Comparison of ENCODE assay signal across 1 cellular context in the genomic region with DNA sequence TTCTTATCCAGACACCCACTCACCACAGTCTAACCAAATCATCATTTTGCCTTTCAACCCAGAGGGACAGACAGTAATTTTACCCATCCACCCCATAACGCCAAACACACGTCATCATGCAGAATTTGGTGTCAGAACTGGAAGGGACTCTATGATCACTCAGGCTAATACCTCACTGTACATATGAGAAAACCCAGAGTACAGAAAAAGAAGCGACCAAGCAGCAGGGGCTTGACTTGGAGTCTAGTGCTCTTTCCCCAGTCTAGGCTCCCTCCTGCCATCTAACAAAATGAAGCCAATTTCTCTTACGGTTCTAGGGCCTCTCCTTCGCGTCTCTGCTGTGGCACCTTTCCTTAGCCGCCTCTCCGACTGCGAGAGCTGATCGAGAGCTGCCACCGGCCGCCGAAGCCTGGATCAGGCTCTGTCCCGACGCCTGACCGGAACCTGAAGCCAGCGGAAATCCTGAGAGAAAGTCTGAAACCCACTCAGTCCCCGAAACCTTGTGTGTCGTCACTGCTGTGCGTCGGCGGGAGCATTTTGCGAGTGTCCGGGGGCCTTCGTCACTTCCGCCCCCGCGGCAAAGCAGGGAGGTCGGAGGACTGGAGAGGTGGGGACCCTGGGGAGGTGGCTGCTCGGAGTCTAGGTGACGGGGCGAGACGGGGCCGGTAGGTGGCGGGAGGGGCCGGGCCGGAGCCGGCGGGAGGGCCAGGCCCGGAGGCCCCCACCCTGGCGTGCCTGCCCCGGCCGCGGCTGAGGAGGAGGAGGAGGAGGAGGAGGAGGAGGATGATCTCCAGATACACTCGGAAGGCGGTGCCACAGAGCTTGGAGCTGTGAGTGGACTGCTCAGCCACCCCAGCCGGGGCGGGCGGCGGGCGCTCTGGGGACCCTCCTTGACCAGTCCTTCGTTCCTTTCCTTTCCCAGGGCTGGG.
TF ChIP-seq lines count a peak whose summit lies in the region.

A gene (minus strand): TSS at position 452 of the 929 bp plus-strand sequence. CDS start 4,071 bp downstream, outside the sequence.
A gene (plus strand): TSS at position 563 of the 929 bp plus-strand sequence. CDS start 221 bp downstream, at position 784.

TF ChIP-seq in HepG2, 621 proteins besides CTCF, POLR2A, EP300 and RAD21 (continued from another document and continues in another):
- TF ChIP-seq FOXO1 (CRISPR knock-in tag; IDR thresholded peaks at IDR 0.05) (peak; percentile 24; the same call in 1 of the 2 replicates), ZNF253 (CRISPR knock-in tag; IDR thresholded peaks at IDR 0.05; ENCODE audit: borderline replicate concordance) (no peak), FOXA3 (CRISPR knock-in tag; IDR thresholded peaks at IDR 0.05) (peak; percentile 56), ZMAT3 (CRISPR knock-in tag; conservative IDR thresholded peaks at IDR 0.05) (0 out of 2 replicates have a peak, but pooled peaks have one; percentile 27), MED8 (CRISPR knock-in tag; IDR thresholded peaks at IDR 0.05; ENCODE audit: insufficient replicate concordance) (peak; percentile 87), MED1 (CRISPR knock-in tag; IDR thresholded peaks at IDR 0.05) (peak; percentile 86), EED (CRISPR knock-in tag; IDR thresholded peaks at IDR 0.05) (peak; percentile 57), ZNF598 (CRISPR knock-in tag; IDR thresholded peaks at IDR 0.05; ENCODE audit: borderline replicate concordance) (peak; percentile 41; the same call in 1 of the 2 replicates), ZSCAN9 (CRISPR knock-in tag; IDR thresholded peaks at IDR 0.05; ENCODE audit: borderline replicate concordance) (no peak), NFE2L1 (CRISPR knock-in tag; IDR thresholded peaks at IDR 0.05; ENCODE audit: borderline replicate concordance) (no peak), ELF4 (CRISPR knock-in tag; IDR thresholded peaks at IDR 0.05; ENCODE audit: borderline replicate concordance) (peak; percentile 55; the same call in 1 of the 2 replicates), KDM5B (CRISPR knock-in tag; IDR thresholded peaks at IDR 0.05; ENCODE audit: borderline replicate concordance) (peak; percentile 88; the same call in 1 of the 2 replicates), RNF2 (conservative IDR thresholded peaks at IDR 0.05; ENCODE audit: low read depth) (no peak), ZNF552 (CRISPR knock-in tag; IDR thresholded peaks at IDR 0.05; ENCODE audit: borderline replicate concordance) (no peak), EHMT2 (IDR thresholded peaks at IDR 0.05; ENCODE audit: borderline replicate concordance, low read depth, low read length) (no peak), ZFP36 (IDR thresholded peaks at IDR 0.05; ENCODE audit: borderline replicate concordance, low read depth, low read length, partially characterized antibody) (no peak), ZNF790 (CRISPR knock-in tag; IDR thresholded peaks at IDR 0.05; ENCODE audit: borderline replicate concordance) (no peak), GABPB1 (CRISPR knock-in tag; IDR thresholded peaks at IDR 0.05) (peak; percentile 98), ZNF569 (CRISPR knock-in tag; IDR thresholded peaks at IDR 0.05; ENCODE audit: borderline replicate concordance) (no peak), ZNF891 (CRISPR knock-in tag; IDR thresholded peaks at IDR 0.05) (0 out of 2 replicates have a peak, but pooled peaks have one; percentile 36), ELF1 (CRISPR knock-in tag; IDR thresholded peaks at IDR 0.05) (peak; percentile 89), MXD4 (CRISPR knock-in tag; IDR thresholded peaks at IDR 0.05) (peak; percentile 58; the same call in 1 of the 2 replicates), ZNF883 (CRISPR knock-in tag; IDR thresholded peaks at IDR 0.05; ENCODE audit: not compliant biosample characterization) (no peak), NRL (CRISPR knock-in tag; IDR thresholded peaks at IDR 0.05; ENCODE audit: borderline replicate concordance) (no peak), ZNF10 (CRISPR knock-in tag; IDR thresholded peaks at IDR 0.05; ENCODE audit: borderline replicate concordance, low read depth) (no peak), HCFC1 (IDR thresholded peaks at IDR 0.05; ENCODE audit: low read depth, low read length) (peak; percentile 89), REPIN1 (CRISPR knock-in tag; IDR thresholded peaks at IDR 0.05; ENCODE audit: borderline replicate concordance, low read depth) (peak; percentile 95; the same call in 1 of the 2 replicates), ZNF839 (CRISPR knock-in tag; IDR thresholded peaks at IDR 0.05; ENCODE audit: borderline replicate concordance) (no peak; the same call in 1 of the 2 replicates), ETV6 (CRISPR knock-in tag; conservative IDR thresholded peaks at IDR 0.05) (no peak), ZNF296 (CRISPR knock-in tag; conservative IDR thresholded peaks at IDR 0.05) (no peak), REL (CRISPR knock-in tag; conservative IDR thresholded peaks at IDR 0.05) (no peak), ZNF17 (CRISPR knock-in tag; IDR thresholded peaks at IDR 0.05) (no peak), SP5 (CRISPR knock-in tag; IDR thresholded peaks at IDR 0.05; ENCODE audit: borderline replicate concordance, low read depth) (no peak), ZNF256 (CRISPR knock-in tag; conservative IDR thresholded peaks at IDR 0.05) (no peak), ZFYVE20 (CRISPR knock-in tag; IDR thresholded peaks at IDR 0.05; ENCODE audit: borderline replicate concordance, low read depth) (no peak)
- TF ChIP-seq, protein P1, sequence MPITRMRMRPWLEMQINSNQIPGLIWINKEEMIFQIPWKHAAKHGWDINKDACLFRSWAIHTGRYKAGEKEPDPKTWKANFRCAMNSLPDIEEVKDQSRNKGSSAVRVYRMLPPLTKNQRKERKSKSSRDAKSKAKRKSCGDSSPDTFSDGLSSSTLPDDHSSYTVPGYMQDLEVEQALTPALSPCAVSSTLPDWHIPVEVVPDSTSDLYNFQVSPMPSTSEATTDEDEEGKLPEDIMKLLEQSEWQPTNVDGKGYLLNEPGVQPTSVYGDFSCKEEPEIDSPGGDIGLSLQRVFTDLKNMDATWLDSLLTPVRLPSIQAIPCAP (CRISPR knock-in tag; IDR thresholded peaks at IDR 0.05; ENCODE audit: low read depth): no peak; the same call in 1 of the 2 replicates
- TF ChIP-seq, protein P2, sequence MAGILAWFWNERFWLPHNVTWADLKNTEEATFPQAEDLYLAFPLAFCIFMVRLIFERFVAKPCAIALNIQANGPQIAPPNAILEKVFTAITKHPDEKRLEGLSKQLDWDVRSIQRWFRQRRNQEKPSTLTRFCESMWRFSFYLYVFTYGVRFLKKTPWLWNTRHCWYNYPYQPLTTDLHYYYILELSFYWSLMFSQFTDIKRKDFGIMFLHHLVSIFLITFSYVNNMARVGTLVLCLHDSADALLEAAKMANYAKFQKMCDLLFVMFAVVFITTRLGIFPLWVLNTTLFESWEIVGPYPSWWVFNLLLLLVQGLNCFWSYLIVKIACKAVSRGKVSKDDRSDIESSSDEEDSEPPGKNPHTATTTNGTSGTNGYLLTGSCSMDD (CRISPR knock-in tag; IDR thresholded peaks at IDR 0.05): no peak
- TF ChIP-seq, protein P3, sequence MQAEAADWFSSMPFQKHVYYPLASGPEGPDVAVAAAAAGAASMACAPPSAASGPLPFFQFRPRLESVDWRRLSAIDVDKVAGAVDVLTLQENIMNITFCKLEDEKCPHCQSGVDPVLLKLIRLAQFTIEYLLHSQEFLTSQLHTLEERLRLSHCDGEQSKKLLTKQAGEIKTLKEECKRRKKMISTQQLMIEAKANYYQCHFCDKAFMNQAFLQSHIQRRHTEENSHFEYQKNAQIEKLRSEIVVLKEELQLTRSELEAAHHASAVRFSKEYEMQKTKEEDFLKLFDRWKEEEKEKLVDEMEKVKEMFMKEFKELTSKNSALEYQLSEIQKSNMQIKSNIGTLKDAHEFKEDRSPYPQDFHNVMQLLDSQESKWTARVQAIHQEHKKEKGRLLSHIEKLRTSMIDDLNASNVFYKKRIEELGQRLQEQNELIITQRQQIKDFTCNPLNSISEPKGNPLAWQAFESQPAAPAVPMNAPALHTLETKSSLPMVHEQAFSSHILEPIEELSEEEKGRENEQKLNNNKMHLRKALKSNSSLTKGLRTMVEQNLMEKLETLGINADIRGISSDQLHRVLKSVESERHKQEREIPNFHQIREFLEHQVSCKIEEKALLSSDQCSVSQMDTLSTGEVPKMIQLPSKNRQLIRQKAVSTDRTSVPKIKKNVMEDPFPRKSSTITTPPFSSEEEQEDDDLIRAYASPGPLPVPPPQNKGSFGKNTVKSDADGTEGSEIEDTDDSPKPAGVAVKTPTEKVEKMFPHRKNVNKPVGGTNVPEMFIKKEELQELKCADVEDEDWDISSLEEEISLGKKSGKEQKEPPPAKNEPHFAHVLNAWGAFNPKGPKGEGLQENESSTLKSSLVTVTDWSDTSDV (CRISPR knock-in tag; IDR thresholded peaks at IDR 0.05): no peak
- TF ChIP-seq, protein P4, sequence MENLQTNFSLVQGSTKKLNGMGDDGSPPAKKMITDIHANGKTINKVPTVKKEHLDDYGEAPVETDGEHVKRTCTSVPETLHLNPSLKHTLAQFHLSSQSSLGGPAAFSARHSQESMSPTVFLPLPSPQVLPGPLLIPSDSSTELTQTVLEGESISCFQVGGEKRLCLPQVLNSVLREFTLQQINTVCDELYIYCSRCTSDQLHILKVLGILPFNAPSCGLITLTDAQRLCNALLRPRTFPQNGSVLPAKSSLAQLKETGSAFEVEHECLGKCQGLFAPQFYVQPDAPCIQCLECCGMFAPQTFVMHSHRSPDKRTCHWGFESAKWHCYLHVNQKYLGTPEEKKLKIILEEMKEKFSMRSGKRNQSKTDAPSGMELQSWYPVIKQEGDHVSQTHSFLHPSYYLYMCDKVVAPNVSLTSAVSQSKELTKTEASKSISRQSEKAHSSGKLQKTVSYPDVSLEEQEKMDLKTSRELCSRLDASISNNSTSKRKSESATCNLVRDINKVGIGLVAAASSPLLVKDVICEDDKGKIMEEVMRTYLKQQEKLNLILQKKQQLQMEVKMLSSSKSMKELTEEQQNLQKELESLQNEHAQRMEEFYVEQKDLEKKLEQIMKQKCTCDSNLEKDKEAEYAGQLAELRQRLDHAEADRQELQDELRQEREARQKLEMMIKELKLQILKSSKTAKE (CRISPR knock-in tag; IDR thresholded peaks at IDR 0.05; ENCODE audit: borderline replicate concordance): no peak
- TF ChIP-seq, protein P5, sequence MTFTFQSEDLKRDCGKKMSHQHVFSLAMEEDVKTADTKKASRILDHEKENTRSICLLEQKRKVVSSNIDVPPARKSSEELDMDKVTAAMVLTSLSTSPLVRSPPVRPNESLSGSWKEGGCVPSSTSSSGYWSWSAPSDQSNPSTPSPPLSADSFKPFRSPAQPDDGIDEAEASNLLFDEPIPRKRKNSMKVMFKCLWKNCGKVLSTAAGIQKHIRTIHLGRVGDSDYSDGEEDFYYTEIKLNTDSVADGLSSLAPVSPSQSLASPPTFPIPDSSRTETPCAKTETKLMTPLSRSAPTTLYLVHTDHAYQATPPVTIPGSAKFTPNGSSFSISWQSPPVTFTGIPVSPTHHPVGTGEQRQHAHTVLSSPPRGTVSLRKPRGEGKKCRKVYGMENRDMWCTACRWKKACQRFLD (CRISPR knock-in tag; IDR thresholded peaks at IDR 0.05; ENCODE audit: borderline replicate concordance): no peak; the same call in 1 of the 2 replicates
- TF ChIP-seq, protein P6, sequence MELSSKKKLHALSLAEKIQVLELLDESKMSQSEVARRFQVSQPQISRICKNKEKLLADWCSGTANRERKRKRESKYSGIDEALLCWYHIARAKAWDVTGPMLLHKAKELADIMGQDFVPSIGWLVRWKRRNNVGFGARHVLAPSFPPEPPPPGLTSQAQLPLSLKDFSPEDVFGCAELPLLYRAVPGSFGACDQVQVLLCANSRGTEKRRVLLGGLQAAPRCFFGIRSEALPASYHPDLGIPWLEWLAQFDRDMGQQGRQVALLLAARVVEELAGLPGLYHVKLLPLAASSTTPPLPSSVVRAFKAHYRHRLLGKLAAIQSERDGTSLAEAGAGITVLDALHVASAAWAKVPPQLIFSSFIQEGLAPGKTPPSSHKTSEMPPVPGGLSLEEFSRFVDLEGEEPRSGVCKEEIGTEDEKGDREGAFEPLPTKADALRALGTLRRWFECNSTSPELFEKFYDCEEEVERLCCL (CRISPR knock-in tag; IDR thresholded peaks at IDR 0.05; ENCODE audit: borderline replicate concordance): peak; percentile 51; the same call in 1 of the 2 replicates
- TF ChIP-seq, protein P7, sequence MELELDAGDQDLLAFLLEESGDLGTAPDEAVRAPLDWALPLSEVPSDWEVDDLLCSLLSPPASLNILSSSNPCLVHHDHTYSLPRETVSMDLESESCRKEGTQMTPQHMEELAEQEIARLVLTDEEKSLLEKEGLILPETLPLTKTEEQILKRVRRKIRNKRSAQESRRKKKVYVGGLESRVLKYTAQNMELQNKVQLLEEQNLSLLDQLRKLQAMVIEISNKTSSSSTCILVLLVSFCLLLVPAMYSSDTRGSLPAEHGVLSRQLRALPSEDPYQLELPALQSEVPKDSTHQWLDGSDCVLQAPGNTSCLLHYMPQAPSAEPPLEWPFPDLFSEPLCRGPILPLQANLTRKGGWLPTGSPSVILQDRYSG (CRISPR knock-in tag; IDR thresholded peaks at IDR 0.05): peak; percentile 37; the same call in 1 of the 2 replicates
- TF ChIP-seq, protein P8, sequence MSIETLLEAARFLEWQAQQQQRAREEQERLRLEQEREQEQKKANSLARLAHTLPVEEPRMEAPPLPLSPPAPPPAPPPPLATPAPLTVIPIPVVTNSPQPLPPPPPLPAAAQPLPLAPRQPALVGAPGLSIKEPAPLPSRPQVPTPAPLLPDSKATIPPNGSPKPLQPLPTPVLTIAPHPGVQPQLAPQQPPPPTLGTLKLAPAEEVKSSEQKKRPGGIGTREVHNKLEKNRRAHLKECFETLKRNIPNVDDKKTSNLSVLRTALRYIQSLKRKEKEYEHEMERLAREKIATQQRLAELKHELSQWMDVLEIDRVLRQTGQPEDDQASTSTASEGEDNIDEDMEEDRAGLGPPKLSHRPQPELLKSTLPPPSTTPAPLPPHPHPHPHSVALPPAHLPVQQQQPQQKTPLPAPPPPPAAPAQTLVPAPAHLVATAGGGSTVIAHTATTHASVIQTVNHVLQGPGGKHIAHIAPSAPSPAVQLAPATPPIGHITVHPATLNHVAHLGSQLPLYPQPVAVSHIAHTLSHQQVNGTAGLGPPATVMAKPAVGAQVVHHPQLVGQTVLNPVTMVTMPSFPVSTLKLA (IDR thresholded peaks at IDR 0.05): no peak
- TF ChIP-seq, protein P9, sequence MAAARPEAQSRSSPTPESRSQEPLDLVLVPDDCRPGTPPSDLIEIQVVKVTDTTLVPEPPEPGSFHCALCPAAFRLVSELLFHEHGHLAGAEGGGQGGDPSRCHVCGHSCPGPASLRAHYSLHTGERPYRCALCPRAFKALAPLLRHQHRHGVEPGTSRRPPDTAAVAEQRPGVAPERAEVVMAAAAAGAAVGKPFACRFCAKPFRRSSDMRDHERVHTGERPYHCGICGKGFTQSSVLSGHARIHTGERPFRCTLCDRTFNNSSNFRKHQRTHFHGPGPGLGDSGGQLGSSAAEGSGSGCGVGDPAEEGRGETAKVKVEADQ (CRISPR knock-in tag; IDR thresholded peaks at IDR 0.05; ENCODE audit: borderline replicate concordance): peak; percentile 30; the same call in 1 of the 2 replicates
- TF ChIP-seq, protein P10, sequence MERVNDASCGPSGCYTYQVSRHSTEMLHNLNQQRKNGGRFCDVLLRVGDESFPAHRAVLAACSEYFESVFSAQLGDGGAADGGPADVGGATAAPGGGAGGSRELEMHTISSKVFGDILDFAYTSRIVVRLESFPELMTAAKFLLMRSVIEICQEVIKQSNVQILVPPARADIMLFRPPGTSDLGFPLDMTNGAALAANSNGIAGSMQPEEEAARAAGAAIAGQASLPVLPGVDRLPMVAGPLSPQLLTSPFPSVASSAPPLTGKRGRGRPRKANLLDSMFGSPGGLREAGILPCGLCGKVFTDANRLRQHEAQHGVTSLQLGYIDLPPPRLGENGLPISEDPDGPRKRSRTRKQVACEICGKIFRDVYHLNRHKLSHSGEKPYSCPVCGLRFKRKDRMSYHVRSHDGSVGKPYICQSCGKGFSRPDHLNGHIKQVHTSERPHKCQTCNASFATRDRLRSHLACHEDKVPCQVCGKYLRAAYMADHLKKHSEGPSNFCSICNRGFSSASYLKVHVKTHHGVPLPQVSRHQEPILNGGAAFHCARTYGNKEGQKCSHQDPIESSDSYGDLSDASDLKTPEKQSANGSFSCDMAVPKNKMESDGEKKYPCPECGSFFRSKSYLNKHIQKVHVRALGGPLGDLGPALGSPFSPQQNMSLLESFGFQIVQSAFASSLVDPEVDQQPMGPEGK (CRISPR knock-in tag; IDR thresholded peaks at IDR 0.05): peak; percentile 92
